In the genomic region with DNA sequence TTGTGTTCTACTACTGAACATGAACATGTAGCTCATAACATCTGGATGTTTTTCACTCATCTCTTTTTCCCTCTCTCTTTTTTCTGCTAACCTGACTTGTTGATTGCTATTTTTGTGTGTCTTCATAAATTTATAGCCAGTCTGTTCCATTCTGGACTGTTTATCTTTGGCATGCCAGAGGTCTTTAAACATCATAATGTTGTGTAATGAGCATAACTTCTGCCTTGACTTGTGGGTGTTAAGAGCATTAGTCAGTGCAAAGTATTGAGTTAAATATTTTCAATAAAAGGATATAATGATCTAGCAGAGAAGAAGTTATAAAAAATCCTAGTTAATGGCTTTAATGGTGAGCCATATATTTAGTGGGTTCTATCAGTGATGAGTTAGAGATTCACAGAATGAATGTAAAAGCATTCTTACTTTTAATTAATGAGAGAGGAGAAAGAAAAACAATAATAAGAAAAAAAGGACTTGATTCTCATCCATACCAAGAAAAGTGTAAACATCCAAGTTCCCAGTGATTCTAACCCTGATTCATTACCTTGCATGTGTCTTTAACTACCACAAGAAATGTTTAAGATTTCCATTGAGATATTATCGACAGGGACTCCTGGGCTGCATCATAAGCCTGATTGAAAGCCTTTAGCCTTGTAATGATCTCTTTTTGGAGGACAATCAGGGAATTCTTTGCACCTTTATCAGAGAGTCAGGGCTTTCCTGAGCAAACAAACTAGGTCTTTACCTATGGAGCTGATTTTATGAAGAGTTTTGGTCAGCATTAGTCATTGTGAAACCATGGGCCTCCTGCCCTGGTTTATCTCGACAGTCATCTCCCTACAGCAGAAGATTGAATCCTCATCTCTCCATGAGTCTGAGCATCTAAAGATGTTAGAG, we compare ENCODE assay signal across 9 cellular contexts. TPM values are rescaled to one million over a fixed set of nuclear protein-coding genes. Genes with fewer than 3 reads are reported as not detected.
DNase-seq lines count a peak whose midpoint lies in the region; ATAC-seq and TF ChIP-seq lines count a peak whose summit lies in the region.
"Had no signal": no experiment of that assay in that cellular context is flagged by ENCODE, and none has a peak within 500 bp of the region (broad histone marks: within the 10 kb centered on the region; RNA-seq: fewer than 3 reads in every experiment).

No MANE protein-coding gene starts in this region.

- no peaks in the 10 kb centered on the region for H3F3A ChIP-seq in PC-3 (ENCODE audit: low read length, unreplicated experiment)

- H3K27ac ChIP-seq in PC-3 (ENCODE audit: low read length), result peak overlapping the region; percentile 85

- POLR2A ChIA-PET in PC-3 (lab: Charles Lee; ENCODE audit: unreplicated experiment), result no interaction called here

- intact Hi-C loops in PC-3 (cut with micrococcal nuclease), result loop anchor here (2.0 kb wide), 1 partner anchor 23 kb away; a partner anchor contains a TSS

- TF ChIP-seq CTCF in AG09319 (IDR thresholded peaks at IDR 0.05; ENCODE audit: low read depth, low read length) (no peak), PC-3 (conservative IDR thresholded peaks at IDR 0.05; ENCODE audit: low read depth, low read length) (no peak)

- H3K9me3 ChIP-seq in PC-3 (ENCODE audit: low read length), result no peaks in the 10 kb centered on the region

- peak overlapping the region; percentile 76 for H3K4me2 ChIP-seq in PC-3 (ENCODE audit: low read length)

- peaks cover 31% of the 10 kb centered on the region for H3K79me2 ChIP-seq in PC-3 (ENCODE audit: low read length)

- H3K27me3 ChIP-seq in PC-3 (ENCODE audit: low read length), result no peaks in the 10 kb centered on the region

- H4K20me1 ChIP-seq in PC-3 (ENCODE audit: low read length), result no peaks in the 10 kb centered on the region

- H2AFZ ChIP-seq in PC-3 (ENCODE audit: low read length), result no peak overlapping the region

- no peaks in the 10 kb centered on the region for H3K9me2 ChIP-seq in PC-3 (replicated peaks; ENCODE audit: low read length)

- H3K36me3 ChIP-seq in PC-3 (ENCODE audit: low read depth, low read length), result no peaks in the 10 kb centered on the region

- peak overlapping the region; percentile 33 for H3K4me3 ChIP-seq in PC-3 (ENCODE audit: low read length)

- DNase-seq in AG09319 (ENCODE audit: extremely low read depth, low read depth) (peak; percentile 39), PC-3 (peak; percentile 81), glomerular visceral epithelial cell (ENCODE audit: extremely low spot score) (peak; percentile 49), NCI-H2029 (lab: John Stamatoyannopoulos, UW) (no peak), SHP77 (lab: John Stamatoyannopoulos, UW) (no peak)
- DNase-seq: DMS79 treated with DMSO at 0.1 percent for 48 hours had no signal

- CTCF ChIA-PET in PC-3 (lab: Charles Lee), result no interaction called here

- no peak overlapping the region for H3K9ac ChIP-seq in PC-3 (ENCODE audit: low read length)

- BruUV-seq in PC-3 (replicated peaks; lab: Mats Ljungman, UMichigan), result TSS peak; percentile 24

- peak; percentile 60 for ATAC-seq in GM21447 (IDR thresholded peaks at IDR 0.05; ENCODE audit: unreplicated experiment)
- ATAC-seq in PC-3, result peak; percentile 90
- no peak for ATAC-seq in activated CD4-positive, CD25-positive, alpha-beta regulatory T cell treated with anti-CD3 and anti-CD28 coated beads, Interleukin-2, amount 50 U/mL, for 24 hours
- ATAC-seq in GM19023 (IDR thresholded peaks at IDR 0.05; ENCODE audit: unreplicated experiment), result no peak

- peaks cover 52% of the 10 kb centered on the region for H3K4me1 ChIP-seq in PC-3 (ENCODE audit: insufficient read depth, low read length)

RNA-seq across cellular contexts. Expression of a gene that starts 22.9 kb away (rescaled TPM):
- 2.8 and 7.6 TPM in 2 replicates for total RNA-seq in PC-3 (2014; rRNA removed)

Comparison
In these comparisons a context has a peak if more than half of its experiments do, and no peak if none do; other contexts are left out.
1. DNase-seq: peak in AG09319 (single experiment), PC-3 (single experiment) and glomerular visceral epithelial cell (single experiment); none in NCI-H2029 (single experiment) and SHP77 (0 of 2).
2. ATAC-seq: peak in GM21447 (single experiment) and PC-3 (single experiment); none in activated CD4-positive, CD25-positive, alpha-beta regulatory T cell treated with anti-CD3 and anti-CD28 coated beads, Interleukin-2, amount 50 U/mL, for 24 hours (0 of 2) and GM19023 (single experiment).